ENCODE assay signal across 1 cellular context in genomic region chr6:168706471-168707177, GRCh38.
TF ChIP-seq lines count a peak whose summit lies in the region.

No MANE protein-coding gene starts in this region.

TF ChIP-seq in HepG2, 621 proteins besides CTCF, POLR2A, EP300 and RAD21 (continued from another document):
- TF ChIP-seq MNT (IDR thresholded peaks at IDR 0.05) (peak; percentile 54), SSRP1 (CRISPR knock-in tag; IDR thresholded peaks at IDR 0.05) (no peak), DZIP1 (CRISPR knock-in tag; IDR thresholded peaks at IDR 0.05) (no peak), SYNCRIP (IDR thresholded peaks at IDR 0.05; ENCODE audit: insufficient read depth, low read depth, low read length) (no peak), ZNF292 (CRISPR knock-in tag; IDR thresholded peaks at IDR 0.05; ENCODE audit: borderline replicate concordance, low read depth) (no peak)
TF ChIP-seq in HepG2: peak in this region for 1.
